ENCODE assay signal across 8 cellular contexts in genomic region chr14:105180598-105181528, GRCh38. TPM values are rescaled to one million over a fixed set of nuclear protein-coding genes. Genes with fewer than 3 reads are reported as not detected.
DNase-seq lines count a peak whose midpoint lies in the region; ATAC-seq, FAIRE-seq and TF ChIP-seq lines count a peak whose summit lies in the region.

Gene NUDT14 (minus strand): TSS chr14:105181312. CDS start chr14:105181209, 103 bp downstream.

- H3K27ac Mint-ChIP-seq in stimulated activated effector memory CD8-positive, alpha-beta T cell treated with anti-CD3 and anti-CD28 coated beads, Interleukin-12 subunit alpha, Interleukin-12 subunit beta, amount 100 ng/mL, for 72 hours = no peak within 1 kb of the TSS

- H3K9me3 ChIP-seq in endothelial cell of umbilical vein (replicated peaks; ENCODE audit: control insufficient read depth, insufficient read depth, low read length) = no peaks in the 10 kb centered on the region
- no peaks in the 10 kb centered on the region for H3K9me3 ChIP-seq in muscle layer of duodenum (ENCODE audit: control insufficient read depth in 1 of 2, low read length in 2 of 2)

- no peaks in the 10 kb centered on the region for H3K36me3 ChIP-seq in endothelial cell of umbilical vein (ENCODE audit: control insufficient read depth in 2 of 2, extremely low read depth in 1 of 2, insufficient read depth in 2 of 2, low read length in 2 of 2)
- no peaks in the 10 kb centered on the region for H3K36me3 ChIP-seq in muscle layer of duodenum (ENCODE audit: control insufficient read depth in 1 of 2, insufficient read depth in 2 of 2, low read length in 2 of 2)

- dilution Hi-C loops in endothelial cell of umbilical vein (cut with MboI; ENCODE audit: extremely low pct_ligation_motif_present, low sequenced_read_pairs) = no loop called here

- peaks cover 19% of the 10 kb centered on the region for H3K4me1 Mint-ChIP-seq in stimulated activated effector memory CD8-positive, alpha-beta T cell treated with anti-CD3 and anti-CD28 coated beads, Interleukin-12 subunit alpha, Interleukin-12 subunit beta, amount 100 ng/mL, for 72 hours

- H3K27ac ChIP-seq in endothelial cell of umbilical vein (ENCODE audit: insufficient read depth, low read depth, low read length) (no peak within 1 kb of the TSS), muscle layer of duodenum (ENCODE audit: low read length) (no peak within 1 kb of the TSS)

- no peaks in the 10 kb centered on the region for H3K79me2 ChIP-seq in endothelial cell of umbilical vein (ENCODE audit: control insufficient read depth, insufficient read depth, low read length)

- H3K36me3 Mint-ChIP-seq in stimulated activated effector memory CD8-positive, alpha-beta T cell treated with anti-CD3 and anti-CD28 coated beads, Interleukin-12 subunit alpha, Interleukin-12 subunit beta, amount 100 ng/mL, for 72 hours = peaks cover 2% of the 10 kb centered on the region

- H3K4me3 ChIP-seq in GM12865 (ENCODE audit: low read depth, low read length) (peak within 1 kb of the TSS; percentile 62), endothelial cell of umbilical vein (replicated peaks in 1 of 3; ENCODE audit: insufficient read depth in 1 of 3, low read depth in 1 of 3, low read length in 3 of 3) (peak within 1 kb of the TSS; percentile 20 to 65 (median 53)), muscle layer of duodenum (ENCODE audit: low read depth in 1 of 2, low read length in 2 of 2) (peak within 1 kb of the TSS; percentile 44 to 51)

- no peaks in the 10 kb centered on the region for H4K20me1 ChIP-seq in endothelial cell of umbilical vein (replicated peaks; ENCODE audit: control insufficient read depth, extremely low read depth, insufficient read depth, low read length)

- peak; percentile 49 for TF ChIP-seq POLR2A in endothelial cell of umbilical vein (IDR thresholded peaks at IDR 0.05; ENCODE audit: low read depth, low read length)

- H3K9me1 ChIP-seq in endothelial cell of umbilical vein (replicated peaks; ENCODE audit: control insufficient read depth, extremely low read depth, insufficient read depth, low read length) = no peaks in the 10 kb centered on the region

- POLR2A ChIA-PET in endothelial cell of umbilical vein (lab: Charles Lee) = no interaction called here

- BruUV-seq in endothelial cell of umbilical vein (replicated peaks; lab: Mats Ljungman, UMichigan) = TSS peak; percentile 42

- peak within 1 kb of the TSS; percentile 41 for H2AFZ ChIP-seq in endothelial cell of umbilical vein (ENCODE audit: low read depth, low read length)

- FAIRE-seq in endothelial cell of umbilical vein (lab: Jason Lieb, UNC) = peak; percentile 76

- intact Hi-C loops in endothelial cell of umbilical vein (cut with micrococcal nuclease) = no loop called here

- peak within 1 kb of the TSS; percentile 54 for H3K9ac ChIP-seq in endothelial cell of umbilical vein (replicated peaks; ENCODE audit: extremely low read depth, insufficient read depth, low read length)

- no peaks in the 10 kb centered on the region for H3K27me3 ChIP-seq in endothelial cell of umbilical vein (ENCODE audit: control insufficient read depth in 2 of 2, insufficient read depth in 2 of 2, low read length in 2 of 2)
- H3K27me3 ChIP-seq in muscle layer of duodenum (ENCODE audit: low read depth, low read length) = no peaks in the 10 kb centered on the region

- TF ChIP-seq CTCF in GM12865 (IDR thresholded peaks at IDR 0.05; ENCODE audit: insufficient read depth, low read depth, low read length, missing control alignments) (no peak), endothelial cell of umbilical vein (IDR thresholded peaks at IDR 0.05; ENCODE audit: extremely low read depth in 1 of 2, insufficient read depth in 1 of 2, low read depth in 1 of 2, low read length in 2 of 2) (no peak)

- peak within 1 kb of the TSS; percentile 57 for H3K4me2 ChIP-seq in endothelial cell of umbilical vein (ENCODE audit: insufficient read depth, low read length)

- H3K4me1 ChIP-seq in endothelial cell of umbilical vein (ENCODE audit: control insufficient read depth, extremely low read depth, insufficient read depth, low read length) (peaks cover 20% of the 10 kb centered on the region), muscle layer of duodenum (ENCODE audit: control insufficient read depth in 1 of 2, insufficient read depth in 2 of 2, low read length in 2 of 2) (peaks cover 0 to 13% of the 10 kb centered on the region in 2 donors)

- CTCF ChIA-PET in endothelial cell of umbilical vein (lab: Charles Lee) = interaction anchor here (1.0 to 3.8 kb wide), 9 partner anchors 9 to 309 kb away, joined by 3 to 31 read pairs (median 5); partner anchors contain the start of gene JAG2

- H3K9me3 Mint-ChIP-seq in stimulated activated effector memory CD8-positive, alpha-beta T cell treated with anti-CD3 and anti-CD28 coated beads, Interleukin-12 subunit alpha, Interleukin-12 subunit beta, amount 100 ng/mL, for 72 hours = no peaks in the 10 kb centered on the region

- peak; percentile 66 for ATAC-seq in HG02642 (IDR thresholded peaks at IDR 0.05; ENCODE audit: poor library complexity, unreplicated experiment)
- ATAC-seq in stimulated activated effector memory CD8-positive, alpha-beta T cell treated with anti-CD3 and anti-CD28 coated beads, Interleukin-12 subunit alpha, Interleukin-12 subunit beta, amount 100 ng/mL, for 72 hours = peak; percentile 81

- DNase-seq in GM12865 (ENCODE audit: low read depth) (peak; percentile 79), NCI-H460 (ENCODE audit: extremely low read depth, low read depth) (peak; percentile 62), endothelial cell of umbilical vein (ENCODE audit: low read depth, low spot score) (peak; percentile 57), pons (ENCODE audit: low spot score) (no peak)
- peak; percentile 95 for DNase-seq in activated CD8-positive, alpha-beta memory T cell treated with anti-CD3 and anti-CD28 coated beads, Interleukin-2, amount 50 U/mL, for 48 hours
- peak; percentile 78 to 85 for DNase-seq in stimulated activated effector memory CD8-positive, alpha-beta T cell treated with anti-CD3 and anti-CD28 coated beads, Interleukin-12 subunit alpha, Interleukin-12 subunit beta, amount 100 ng/mL, for 72 hours (ENCODE audit: low spot score in 2 of 2)

- peak within 1 kb of the TSS; percentile 59 for H3K4me3 Mint-ChIP-seq in stimulated activated effector memory CD8-positive, alpha-beta T cell treated with anti-CD3 and anti-CD28 coated beads, Interleukin-12 subunit alpha, Interleukin-12 subunit beta, amount 100 ng/mL, for 72 hours

TF ChIP-seq in endothelial cell of umbilical vein, 7 proteins besides CTCF, POLR2A, EP300 and RAD21:
- TF ChIP-seq EZH2 (IDR thresholded peaks at IDR 0.05; ENCODE audit: borderline replicate concordance, low read depth, low read length, severe bottlenecking) = no peak
- peak; percentile 71 for TF ChIP-seq POLR2AphosphoS5 (IDR thresholded peaks at IDR 0.05; ENCODE audit: insufficient read depth, low read depth, low read length)

RNA-seq across cellular contexts. Expression of gene NUDT14, which starts in this region (rescaled TPM):
- 13.6 and 23.5 TPM in 2 replicates for total RNA-seq in NCI-H460 (2014; rRNA removed; shearing (Covaris generic))
- 26.9 and 53.7 TPM in 2 replicates for polyA plus RNA-seq in NCI-H460 (2014; cell fraction: nucleus; rRNA removed)
- 97.7 and 104 TPM in 2 replicates for total RNA-seq in endothelial cell of umbilical vein
- polyA plus RNA-seq in endothelial cell of umbilical vein = 103 and 129 TPM in 2 replicates
- polyA plus RNA-seq in endothelial cell of umbilical vein (2011; cell fraction: cytosol; rRNA removed) = 45.7 and 71.1 TPM in 2 replicates
- 62.8 and 71.6 TPM in 2 replicates for polyA plus RNA-seq in endothelial cell of umbilical vein (2011; cell fraction: nucleus; rRNA removed)
- 34.7 and 54.2 TPM in 2 replicates for polyA plus RNA-seq in endothelial cell of umbilical vein (2012)
- polyA minus RNA-seq in endothelial cell of umbilical vein = 21.2 and 26.4 TPM in 2 replicates
- 9.2 TPM for polyA minus RNA-seq in endothelial cell of umbilical vein (2011; cell fraction: cytosol; rRNA and poly(A)+ RNA removed)
- polyA minus RNA-seq in endothelial cell of umbilical vein (2011; cell fraction: nucleus; rRNA and poly(A)+ RNA removed) = 15.2 and 25.5 TPM in 2 replicates
